Comparison of ENCODE assay signal across 22 cellular contexts in genomic region chr1:104072915-104073371, GRCh38.
A peak's percentile ranks its signal among the peaks of the same experiment; 100 is the strongest.
DNase-seq lines count a peak whose midpoint lies in the region; ATAC-seq, FAIRE-seq and TF ChIP-seq lines count a peak whose summit lies in the region.
"Had no signal": no experiment of that assay in that cellular context is flagged by ENCODE, and none has a peak within 500 bp of the region (broad histone marks: within the 10 kb centered on the region; RNA-seq: fewer than 3 reads in every experiment).

No MANE protein-coding gene starts in this region.

- WGBS in GM12878 (ENCODE audit: insufficient coverage, insufficient replicate concordance, low lambda C conversion rate, missing lambda C conversion rate) = 74% methylated on average over 23 of the region's 23 CpGs
- 53 to 81% methylated on average over 22 to 23 of the region's 23 CpGs for WGBS in testis, 2 donors

- no peak for TF ChIP-seq RAD21 in GM12878 (IDR thresholded peaks at IDR 0.05; ENCODE audit: insufficient read depth, low read depth, low read length)

- POLR2A ChIA-PET in GM12878 (lab: Charles Lee) = no interaction called here

- no peak overlapping the region for H3K4me2 ChIP-seq in GM12878 (ENCODE audit: control insufficient read depth, insufficient read depth)

- H3K4me1 ChIP-seq in GM12878 (ENCODE audit: control insufficient read depth, insufficient read depth, low read length) = no peaks in the 10 kb centered on the region
- no peaks in the 10 kb centered on the region for H3K4me1 ChIP-seq in testis
- no peaks in the 10 kb centered on the region for H3K4me1 ChIP-seq in gastrocnemius medialis

- ATAC-seq in GM12878 = peak; percentile 80
- no peak for ATAC-seq in gastrocnemius medialis
- no peak for ATAC-seq in GM19351 (IDR thresholded peaks at IDR 0.05; ENCODE audit: unreplicated experiment)
- ATAC-seq: HepG2 had no signal

- SMC1A ChIA-PET in GM12878 (lab: Charles Lee; ENCODE audit: uncharacterized antibody, unreplicated experiment) = interaction anchor here (1.3 to 1.8 kb wide), 2 partner anchors 12 to 15 kb away, joined by 3 to 4 read pairs; no protein-coding TSS in a partner anchor

- in situ Hi-C loops in GM12878 (cut with MboI) = no loop called here
- in situ Hi-C loops in gastrocnemius medialis (cut with MboI; ENCODE audit: low sequenced_read_pairs in 4 of 4) = no loop called here

- peak; percentile 8 to 13 for DNase-seq in NCI-H187 (lab: John Stamatoyannopoulos, UW)
- no peak for DNase-seq in NCI-H187 treated with DMSO at 0.1 percent for 48 hours (lab: John Stamatoyannopoulos, UW)
- DNase-seq in HK-2 (ENCODE audit: unreplicated experiment) = peak; percentile 66
- no peak for DNase-seq in GM12878 (ENCODE audit: low read depth, low spot score)
- DNase-seq in testis = peak; percentile 54
- DNase-seq in gastrocnemius medialis = no peak
- DNase-seq in AG08395 (ENCODE audit: low spot score) = no peak
- DNase-seq: COR-L47, DMS153, GM23248, MG63, NCI-H1092 treated with DMSO at 0.1 percent for 48 hours, NCI-H2107, NCI-H446 treated with DMSO at 0.1 percent for 48 hours, NCI-H748 treated with DMSO at 0.1 percent for 48 hours, T-helper 1 cell had no signal

- H4K20me1 ChIP-seq in GM12878 (ENCODE audit: control insufficient read depth, insufficient read depth) = no peaks in the 10 kb centered on the region

- H3K9ac ChIP-seq in GM12878 (ENCODE audit: control insufficient read depth, insufficient read depth, low read length) = no peak overlapping the region
- H3K9ac ChIP-seq: GM23248 had no signal

- H2AFZ ChIP-seq in GM12878 (ENCODE audit: control insufficient read depth, low read depth, low read length) = no peak overlapping the region
- H2AFZ ChIP-seq: GM23248 had no signal

- RAD21 ChIA-PET in GM12878 (lab: Charles Lee; ENCODE audit: unreplicated experiment) = interaction anchor here (1.2 kb wide), 1 partner anchor 15 kb away, joined by 3 read pairs; no protein-coding TSS in a partner anchor

- H3K79me2 ChIP-seq in GM12878 (ENCODE audit: control insufficient read depth, insufficient read depth, low read length) = no peaks in the 10 kb centered on the region

- no peak for TF ChIP-seq EP300 in GM12878 (IDR thresholded peaks at IDR 0.05; ENCODE audit: borderline replicate concordance in 1 of 2, control insufficient read depth in 1 of 2, low read depth in 2 of 2, low read length in 2 of 2)

- no peak for FAIRE-seq in GM12878 (lab: Jason Lieb, UNC)
- FAIRE-seq: GM12891, HepG2 had no signal

- H3K27me3 ChIP-seq in GM12878 (replicated peaks in 1 of 2; ENCODE audit: control insufficient read depth in 2 of 2, insufficient read depth in 2 of 2, low read length in 1 of 2) (no peaks in the 10 kb centered on the region), testis (no peaks in the 10 kb centered on the region), gastrocnemius medialis (no peaks in the 10 kb centered on the region)
- H3K27me3 ChIP-seq: MG63 had no signal

- H3K27ac ChIP-seq in GM12878 (ENCODE audit: control insufficient read depth, insufficient read depth) (no peak overlapping the region), testis (peak overlapping the region; percentile 53 to 72), gastrocnemius medialis (no peak overlapping the region)
- H3K27ac ChIP-seq: 22Rv1, C4-2B, GM23248, SK-N-MC had no signal

- no peaks in the 10 kb centered on the region for H3K36me3 ChIP-seq in GM12878 (ENCODE audit: control insufficient read depth in 2 of 2, insufficient read depth in 2 of 2, low read length in 1 of 2)
- no peaks in the 10 kb centered on the region for H3K36me3 ChIP-seq in testis (ENCODE audit: low read depth, missing control alignments)
- no peaks in the 10 kb centered on the region for H3K36me3 ChIP-seq in gastrocnemius medialis
- H3K36me3 ChIP-seq: MG63 had no signal

- CTCF ChIA-PET in GM12878 (lab: Yijun Ruan, JAX) = no interaction called here

- TF ChIP-seq CTCF in GM12878 (IDR thresholded peaks at IDR 0.05 in 2 of 3, conservative IDR thresholded peaks at IDR 0.05 in 1 of 3; ENCODE audit: control insufficient read depth in 2 of 3, extremely low read depth in 1 of 3, insufficient read depth in 1 of 3, low read depth in 3 of 3, low read length in 3 of 3) (no peak), testis (IDR thresholded peaks at IDR 0.05) (no peak), gastrocnemius medialis (IDR thresholded peaks at IDR 0.05 in 4 of 5, conservative IDR thresholded peaks at IDR 0.05 in 1 of 5) (no peak)

- H3K9me3 ChIP-seq in GM12878 (replicated peaks; ENCODE audit: control insufficient read depth, insufficient read depth, low read length) (no peaks in the 10 kb centered on the region), testis (no peaks in the 10 kb centered on the region), gastrocnemius medialis (no peaks in the 10 kb centered on the region)
- H3K9me3 ChIP-seq: MG63 had no signal

- BruUV-seq in GM12878 (replicated peaks; lab: Mats Ljungman, UMichigan) = no TSS peak

- H3K4me3 ChIP-seq in GM12878 = no peak overlapping the region
- peak overlapping the region; percentile 47 to 58 for H3K4me3 ChIP-seq in testis
- H3K4me3 ChIP-seq in gastrocnemius medialis = no peak overlapping the region
- H3K4me3 ChIP-seq: GM23248, MG63, SK-N-MC had no signal

- intact Hi-C loops in GM12878 (cut with micrococcal nuclease; ENCODE audit: unreplicated experiment) = no loop called here
- intact Hi-C loops in testis (cut with DNase I; ENCODE audit: low total_unique reads) = no loop called here
- intact Hi-C loops in gastrocnemius medialis (cut with DNase I; ENCODE audit: low total_unique reads) = no loop called here

- no peak for TF ChIP-seq POLR2A in GM12878 (IDR thresholded peaks at IDR 0.05; ENCODE audit: low read depth, low read length)
- TF ChIP-seq POLR2A in testis (IDR thresholded peaks at IDR 0.05) = no peak
- no peak for TF ChIP-seq POLR2A in gastrocnemius medialis (IDR thresholded peaks at IDR 0.05)

TF ChIP-seq in GM12878, 131 proteins besides CTCF, POLR2A, EP300 and RAD21:
- TF ChIP-seq YY1 (IDR thresholded peaks at IDR 0.05; ENCODE audit: low read depth, low read length) = peak; percentile 49; the same call in 1 of the 2 replicates
- no peak for TF ChIP-seq LARP7 (IDR thresholded peaks at IDR 0.05)
- no peak for TF ChIP-seq ZNF687 (IDR thresholded peaks at IDR 0.05)

Comparison
In these comparisons a context has a peak if more than half of its experiments do, and no peak if none do; other contexts are left out.
1. DNase-seq: peak in NCI-H187 (2 of 2), HK-2 (single experiment) and testis (single experiment); none in NCI-H187 treated with DMSO at 0.1 percent for 48 hours (single experiment), GM12878 (single experiment), gastrocnemius medialis (0 of 2) and AG08395 (single experiment).
2. H3K27ac ChIP-seq: peak in testis (2 of 2); none in GM12878 (single experiment) and gastrocnemius medialis (0 of 4).
3. H3K4me3 ChIP-seq: peak in testis (2 of 2); none in GM12878 (single experiment) and gastrocnemius medialis (0 of 4).